ENCODE assay signal across 1 cellular context in genomic region chr11:44763111-44763820, GRCh38.
TF ChIP-seq lines count a peak whose summit lies in the region.

No MANE protein-coding gene starts in this region.

TF ChIP-seq in GM23338, 12 proteins besides CTCF, POLR2A, EP300 and RAD21 (continued from another document):
- TF ChIP-seq, protein P1, sequence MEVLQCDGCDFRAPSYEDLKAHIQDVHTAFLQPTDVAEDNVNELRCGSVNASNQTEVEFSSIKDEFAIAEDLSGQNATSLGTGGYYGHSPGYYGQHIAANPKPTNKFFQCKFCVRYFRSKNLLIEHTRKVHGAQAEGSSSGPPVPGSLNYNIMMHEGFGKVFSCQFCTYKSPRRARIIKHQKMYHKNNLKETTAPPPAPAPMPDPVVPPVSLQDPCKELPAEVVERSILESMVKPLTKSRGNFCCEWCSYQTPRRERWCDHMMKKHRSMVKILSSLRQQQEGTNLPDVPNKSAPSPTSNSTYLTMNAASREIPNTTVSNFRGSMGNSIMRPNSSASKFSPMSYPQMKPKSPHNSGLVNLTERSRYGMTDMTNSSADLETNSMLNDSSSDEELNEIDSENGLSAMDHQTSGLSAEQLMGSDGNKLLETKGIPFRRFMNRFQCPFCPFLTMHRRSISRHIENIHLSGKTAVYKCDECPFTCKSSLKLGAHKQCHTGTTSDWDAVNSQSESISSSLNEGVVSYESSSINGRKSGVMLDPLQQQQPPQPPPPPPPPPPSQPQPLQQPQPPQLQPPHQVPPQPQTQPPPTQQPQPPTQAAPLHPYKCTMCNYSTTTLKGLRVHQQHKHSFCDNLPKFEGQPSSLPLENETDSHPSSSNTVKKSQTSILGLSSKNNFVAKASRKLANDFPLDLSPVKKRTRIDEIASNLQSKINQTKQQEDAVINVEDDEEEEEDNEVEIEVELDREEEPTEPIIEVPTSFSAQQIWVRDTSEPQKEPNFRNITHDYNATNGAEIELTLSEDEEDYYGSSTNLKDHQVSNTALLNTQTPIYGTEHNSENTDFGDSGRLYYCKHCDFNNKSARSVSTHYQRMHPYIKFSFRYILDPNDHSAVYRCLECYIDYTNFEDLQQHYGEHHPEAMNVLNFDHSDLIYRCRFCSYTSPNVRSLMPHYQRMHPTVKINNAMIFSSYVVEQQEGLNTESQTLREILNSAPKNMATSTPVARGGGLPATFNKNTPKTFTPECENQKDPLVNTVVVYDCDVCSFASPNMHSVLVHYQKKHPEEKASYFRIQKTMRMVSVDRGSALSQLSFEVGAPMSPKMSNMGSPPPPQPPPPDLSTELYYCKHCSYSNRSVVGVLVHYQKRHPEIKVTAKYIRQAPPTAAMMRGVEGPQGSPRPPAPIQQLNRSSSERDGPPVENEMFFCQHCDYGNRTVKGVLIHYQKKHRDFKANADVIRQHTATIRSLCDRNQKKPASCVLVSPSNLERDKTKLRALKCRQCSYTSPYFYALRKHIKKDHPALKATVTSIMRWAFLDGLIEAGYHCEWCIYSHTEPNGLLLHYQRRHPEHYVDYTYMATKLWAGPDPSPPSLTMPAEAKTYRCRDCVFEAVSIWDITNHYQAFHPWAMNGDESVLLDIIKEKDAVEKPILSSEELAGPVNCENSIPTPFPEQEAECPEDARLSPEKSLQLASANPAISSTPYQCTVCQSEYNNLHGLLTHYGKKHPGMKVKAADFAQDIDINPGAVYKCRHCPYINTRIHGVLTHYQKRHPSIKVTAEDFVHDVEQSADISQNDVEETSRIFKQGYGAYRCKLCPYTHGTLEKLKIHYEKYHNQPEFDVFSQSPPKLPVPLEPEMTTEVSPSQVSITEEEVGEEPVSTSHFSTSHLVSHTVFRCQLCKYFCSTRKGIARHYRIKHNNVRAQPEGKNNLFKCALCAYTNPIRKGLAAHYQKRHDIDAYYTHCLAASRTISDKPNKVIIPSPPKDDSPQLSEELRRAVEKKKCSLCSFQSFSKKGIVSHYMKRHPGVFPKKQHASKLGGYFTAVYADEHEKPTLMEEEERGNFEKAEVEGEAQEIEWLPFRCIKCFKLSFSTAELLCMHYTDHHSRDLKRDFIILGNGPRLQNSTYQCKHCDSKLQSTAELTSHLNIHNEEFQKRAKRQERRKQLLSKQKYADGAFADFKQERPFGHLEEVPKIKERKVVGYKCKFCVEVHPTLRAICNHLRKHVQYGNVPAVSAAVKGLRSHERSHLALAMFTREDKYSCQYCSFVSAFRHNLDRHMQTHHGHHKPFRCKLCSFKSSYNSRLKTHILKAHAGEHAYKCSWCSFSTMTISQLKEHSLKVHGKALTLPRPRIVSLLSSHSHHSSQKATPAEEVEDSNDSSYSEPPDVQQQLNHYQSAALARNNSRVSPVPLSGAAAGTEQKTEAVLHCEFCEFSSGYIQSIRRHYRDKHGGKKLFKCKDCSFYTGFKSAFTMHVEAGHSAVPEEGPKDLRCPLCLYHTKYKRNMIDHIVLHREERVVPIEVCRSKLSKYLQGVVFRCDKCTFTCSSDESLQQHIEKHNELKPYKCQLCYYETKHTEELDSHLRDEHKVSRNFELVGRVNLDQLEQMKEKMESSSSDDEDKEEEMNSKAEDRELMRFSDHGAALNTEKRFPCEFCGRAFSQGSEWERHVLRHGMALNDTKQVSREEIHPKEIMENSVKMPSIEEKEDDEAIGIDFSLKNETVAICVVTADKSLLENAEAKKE (CRISPR knock-in tag; IDR thresholded peaks at IDR 0.05): no peak
- TF ChIP-seq NANOG (IDR thresholded peaks at IDR 0.05; ENCODE audit: borderline replicate concordance) (no peak), EZH2phosphoT487 (IDR thresholded peaks at IDR 0.05; ENCODE audit: unreplicated experiment) (no peak), ZNF331 (CRISPR knock-in tag; IDR thresholded peaks at IDR 0.05; ENCODE audit: low read depth) (no peak), CREB1 (CRISPR knock-in tag; IDR thresholded peaks at IDR 0.05; ENCODE audit: low read depth) (no peak), JUNB (IDR thresholded peaks at IDR 0.05; ENCODE audit: unreplicated experiment) (no peak), STAT1 (IDR thresholded peaks at IDR 0.05; ENCODE audit: unreplicated experiment) (no peak)
